Comparison of ENCODE assay signal across 8 cellular contexts in genomic region chr22:44497904-44498242, GRCh38. TPM values are rescaled to one million over a fixed set of nuclear protein-coding genes. Genes with fewer than 3 reads are reported as not detected.
DNase-seq lines count a peak whose midpoint lies in the region; ATAC-seq and TF ChIP-seq lines count a peak whose summit lies in the region.

RTL6 (minus strand) TSS chr22:44498233; CDS start chr22:44497556, 677 bp downstream.

- H3K9me3 ChIP-seq in fibroblast of lung (ENCODE audit: control insufficient read depth, insufficient read depth, low read depth, low read length), result no peaks in the 10 kb centered on the region

- H3K36me3 Mint-ChIP-seq in GM23338 (ENCODE audit: low read depth), result peaks cover 65% of the 10 kb centered on the region
- H3K36me3 Mint-ChIP-seq in T-cell, result peaks cover 23% of the 10 kb centered on the region

- H3F3A ChIP-seq in GM23338 (replicated peaks; ENCODE audit: low read depth), result no peaks in the 10 kb centered on the region

- H3K27me3 Mint-ChIP-seq in GM23338 (ENCODE audit: insufficient read depth, low read depth, poor library complexity) (peaks cover 9% of the 10 kb centered on the region), T-cell (peaks cover 0 to 4% of the 10 kb centered on the region in 2 donors)

- peak within 1 kb of the TSS; percentile 57; the same call in 1 of the 2 replicates for H2AFZ ChIP-seq in GM23338
- no peak within 1 kb of the TSS for H2AFZ ChIP-seq in fibroblast of lung (ENCODE audit: low read length)

- H3K4me3 ChIP-seq in GM23338 (peak within 1 kb of the TSS; percentile 74), fibroblast of lung (replicated peaks in 1 of 4; ENCODE audit: control extremely low read depth in 1 of 4, insufficient read depth in 1 of 4, low read depth in 3 of 4, low read length in 4 of 4) (peak within 1 kb of the TSS; percentile 59 to 74 (median 66))

- ATAC-seq in GM23338 (peak; percentile 43), T-cell (replicated peaks in 1 of 4) (peak in 3 of 4 experiments; percentile 11 to 22 (median 21)), GM19463 (IDR thresholded peaks at IDR 0.05; ENCODE audit: unreplicated experiment) (no peak)

- no peak for TF ChIP-seq CTCF in GM23338 (conservative IDR thresholded peaks at IDR 0.05; ENCODE audit: low read depth in 2 of 2)
- no peak for TF ChIP-seq CTCF in fibroblast of lung (conservative IDR thresholded peaks at IDR 0.05 in 1 of 2, IDR thresholded peaks at IDR 0.05 in 1 of 2; ENCODE audit: low read depth in 1 of 2, low read length in 2 of 2)

- peaks cover 3% of the 10 kb centered on the region; the same call in 2 of the 3 replicates for H3K4me1 Mint-ChIP-seq in GM23338
- peaks cover 31 to 54% (median 46%) of the 10 kb centered on the region in 3 donors for H3K4me1 Mint-ChIP-seq in T-cell

- peak within 1 kb of the TSS; percentile 85 for H3K27ac Mint-ChIP-seq in GM23338
- peak within 1 kb of the TSS; percentile 81 to 84 for H3K27ac Mint-ChIP-seq in T-cell

- H3K4me1 ChIP-seq in GM23338 (ENCODE audit: insufficient read depth) (peaks cover 5% of the 10 kb centered on the region), fibroblast of lung (ENCODE audit: control insufficient read depth, extremely low read depth, insufficient read depth, low read length) (peaks cover 3% of the 10 kb centered on the region)

- H4K20me1 ChIP-seq in GM23338 (replicated peaks; ENCODE audit: insufficient read depth) (no peaks in the 10 kb centered on the region; the same call in 1 of the 2 replicates), fibroblast of lung (ENCODE audit: control insufficient read depth, extremely low read depth, insufficient read depth, low read length) (no peaks in the 10 kb centered on the region)

- CTCF ChIA-PET in T-cell (lab: Charles Lee), result no interaction called here

- peak within 1 kb of the TSS; percentile 94 for H3K9ac ChIP-seq in fibroblast of lung (ENCODE audit: insufficient read depth, low read length)

- no peaks in the 10 kb centered on the region for H3K9me2 ChIP-seq in GM23338 (ENCODE audit: insufficient read depth)

- H3K27me3 ChIP-seq in GM23338 (ENCODE audit: insufficient read depth) (no peaks in the 10 kb centered on the region), fibroblast of lung (ENCODE audit: control insufficient read depth, insufficient read depth, low read length) (no peaks in the 10 kb centered on the region)

- H3K36me3 ChIP-seq in GM23338 (ENCODE audit: insufficient read depth) (no peaks in the 10 kb centered on the region), fibroblast of lung (ENCODE audit: control insufficient read depth, insufficient read depth, low read length) (peaks cover 6% of the 10 kb centered on the region)

- no peak for DNase-seq in GM23338 (ENCODE audit: low spot score)
- no peak for DNase-seq in T-cell
- DNase-seq in fibroblast of lung (ENCODE audit: low read depth in 2 of 2), result no peak
- no peak for DNase-seq in occipital lobe (lab: John Stamatoyannopoulos, UW)
- no peak for DNase-seq in posterior cingulate gyrus
- DNase-seq in DMS114 treated with DMSO at 0.1 percent for 48 hours (lab: John Stamatoyannopoulos, UW; ENCODE audit: unreplicated experiment), result no peak
- DNase-seq in DMS53 treated with DMSO at 0.1 percent for 48 hours (lab: John Stamatoyannopoulos, UW; ENCODE audit: unreplicated experiment), result no peak

- POLR2A ChIA-PET in T-cell (lab: Charles Lee), result no interaction called here

- no peak within 1 kb of the TSS for H3K27ac ChIP-seq in GM23338 (ENCODE audit: low read depth)
- H3K27ac ChIP-seq in fibroblast of lung (ENCODE audit: insufficient read depth, low read length), result peak within 1 kb of the TSS; percentile 90

- H3K9me3 Mint-ChIP-seq in GM23338 (peaks cover 31% of the 10 kb centered on the region), T-cell (no peaks in the 10 kb centered on the region)

- intact Hi-C loops in posterior cingulate gyrus (cut with DNase I), result no loop called here

- H3K4me2 ChIP-seq in GM23338 (peak within 1 kb of the TSS; percentile 92), fibroblast of lung (ENCODE audit: extremely low read depth, insufficient read depth, low read length) (peak within 1 kb of the TSS; percentile 84)

- H3K79me2 ChIP-seq in GM23338 (replicated peaks; ENCODE audit: insufficient read depth) (peaks cover 15% of the 10 kb centered on the region; the same call in 1 of the 2 replicates), fibroblast of lung (ENCODE audit: control insufficient read depth, insufficient read depth, low read length) (peaks cover 10% of the 10 kb centered on the region)

- H3K4me3 Mint-ChIP-seq in GM23338, result peak within 1 kb of the TSS; percentile 77
- H3K4me3 Mint-ChIP-seq in T-cell, result peak within 1 kb of the TSS; percentile 79 to 83 (median 79)

TF ChIP-seq in GM23338, 12 proteins besides CTCF, POLR2A, EP300 and RAD21:
- no peak for TF ChIP-seq JUNB (IDR thresholded peaks at IDR 0.05; ENCODE audit: unreplicated experiment)
- TF ChIP-seq POLR2AphosphoS5 (IDR thresholded peaks at IDR 0.05; ENCODE audit: low read depth), result peak; percentile 61
- no peak for TF ChIP-seq REST (IDR thresholded peaks at IDR 0.05; ENCODE audit: unreplicated experiment)

RNA-seq across cellular contexts. Expression of gene RTL6, which starts in this region (rescaled TPM):
- 21.4 and 28.8 TPM in 2 replicates for total RNA-seq in GM23338 (2014; rRNA removed; shearing (Covaris generic))
- polyA plus RNA-seq in GM23338 (2016; fragmentation: Nextera tagmentation; extraction: Ambion mirVana), result 7.7 and 8.2 TPM in 2 replicates
- total RNA-seq in T-cell, result 10 to 100 TPM in 4 of 5 donors, 1 to 10 TPM in 1; 8.9 to 27.9 (median 23.8) TPM
- 16.9 and 17.7 TPM in 2 replicates for total RNA-seq in fibroblast of lung
- 17.1 and 17.4 TPM in 2 replicates for polyA plus RNA-seq in fibroblast of lung
- 18.0 and 18.5 TPM in 2 replicates for polyA plus RNA-seq in fibroblast of lung (2012)
- polyA minus RNA-seq in fibroblast of lung (ENCODE audit: low replicate concordance), result 57.8 and 62.6 TPM in 2 replicates
- 62.2 TPM for total RNA-seq in occipital lobe
